Comparison of ENCODE assay signal across 8 cellular contexts in the genomic region with DNA sequence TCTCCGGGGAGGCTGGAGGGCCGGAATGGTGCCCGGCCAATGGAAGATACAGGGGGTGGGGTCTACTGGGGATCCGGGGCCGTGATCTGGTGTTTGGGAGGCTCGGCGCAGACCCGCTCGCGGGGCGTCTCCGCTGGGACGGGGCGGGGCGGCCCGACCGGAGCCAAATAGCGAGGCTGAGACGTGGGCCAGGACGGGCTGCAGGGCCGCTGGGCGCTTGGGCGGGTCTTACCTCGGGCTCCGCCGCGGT. TPM values are rescaled to one million over a fixed set of nuclear protein-coding genes. Genes with fewer than 3 reads are reported as not detected.
DNase-seq lines count a peak whose midpoint lies in the region; ATAC-seq and TF ChIP-seq lines count a peak whose summit lies in the region.

No MANE protein-coding gene starts in this region.

- H3K36me3 ChIP-seq in Peyer's patch (no peaks in the 10 kb centered on the region), neutrophil (no peaks in the 10 kb centered on the region), transverse colon (no peaks in the 10 kb centered on the region)

- H3K27me3 ChIP-seq in Peyer's patch = no peaks in the 10 kb centered on the region
- H3K27me3 ChIP-seq in neutrophil = peaks cover 13% of the 10 kb centered on the region
- no peaks in the 10 kb centered on the region for H3K27me3 ChIP-seq in transverse colon

- H3K4me1 ChIP-seq in Peyer's patch = peaks cover 0 to 16% (median 2%) of the 10 kb centered on the region in 4 donors
- H3K4me1 ChIP-seq in neutrophil (ENCODE audit: control insufficient read depth in 1 of 2, insufficient read depth in 1 of 2, low read depth in 1 of 2, low read length in 1 of 2) = peaks cover 16 to 21% of the 10 kb centered on the region in 2 experiments
- peaks cover 7 to 38% (median 18%) of the 10 kb centered on the region in 4 donors for H3K4me1 ChIP-seq in transverse colon

- peak; percentile 63 for ATAC-seq in HG03066 (IDR thresholded peaks at IDR 0.05; ENCODE audit: low read depth, unreplicated experiment)
- ATAC-seq in activated T-helper 17 cell treated with anti-CD3 and anti-CD28 coated beads, Interleukin-2, amount 50 U/mL, for 72 hours (replicated peaks) = peak; percentile 75

- intact Hi-C loops in transverse colon (cut with DNase I; ENCODE audit: low total_unique reads) = no loop called here

- H3K27ac Mint-ChIP-seq in activated T-helper 17 cell treated with anti-CD3 and anti-CD28 coated beads, Interleukin-2, amount 50 U/mL, for 72 hours = peak overlapping the region; percentile 88

- H3K4me3 Mint-ChIP-seq in activated T-helper 17 cell treated with anti-CD3 and anti-CD28 coated beads, Interleukin-2, amount 50 U/mL, for 72 hours = peak overlapping the region; percentile 99

- 0 to 13% methylated on average over 1 to 2 of the region's 27 CpGs for WGBS in transverse colon (ENCODE audit: low coverage in 1 of 2), 2 donors

- no peaks in the 10 kb centered on the region for H3K9me3 Mint-ChIP-seq in activated T-helper 17 cell treated with anti-CD3 and anti-CD28 coated beads, Interleukin-2, amount 50 U/mL, for 72 hours

- no peaks in the 10 kb centered on the region for H3K27me3 Mint-ChIP-seq in activated T-helper 17 cell treated with anti-CD3 and anti-CD28 coated beads, Interleukin-2, amount 50 U/mL, for 72 hours

- peak overlapping the region; percentile 74 to 92 (median 80) for H3K4me3 ChIP-seq in Peyer's patch
- peak overlapping the region; percentile 80 for H3K4me3 ChIP-seq in fibroblast of pulmonary artery (replicated peaks; ENCODE audit: low read depth, low read length)
- peak overlapping the region; percentile 85 to 92 for H3K4me3 ChIP-seq in neutrophil (ENCODE audit: low read depth in 1 of 2, low read length in 1 of 2)
- H3K4me3 ChIP-seq in transverse colon = peak overlapping the region; percentile 69 to 82 (median 78)

- TF ChIP-seq EP300 in transverse colon (IDR thresholded peaks at IDR 0.05; ENCODE audit: low read depth) = no peak

- H3K4me1 Mint-ChIP-seq in activated T-helper 17 cell treated with anti-CD3 and anti-CD28 coated beads, Interleukin-2, amount 50 U/mL, for 72 hours = peaks cover 29% of the 10 kb centered on the region

- in situ Hi-C loops in transverse colon (cut with MboI; ENCODE audit: low pct_ligation_motif_present in 1 of 4, low pct_unique_long_range_greater_than_20kb in 1 of 4, low sequenced_read_pairs in 3 of 4) = no loop called here

- H3K9me3 ChIP-seq in Peyer's patch = no peaks in the 10 kb centered on the region
- no peaks in the 10 kb centered on the region for H3K9me3 ChIP-seq in neutrophil
- no peaks in the 10 kb centered on the region for H3K9me3 ChIP-seq in transverse colon

- H3K27ac ChIP-seq in Peyer's patch = peak overlapping the region; percentile 91 to 98 (median 94)
- peak overlapping the region; percentile 94 for H3K27ac ChIP-seq in neutrophil
- peak overlapping the region; percentile 89 to 95 (median 94) for H3K27ac ChIP-seq in transverse colon

- H3K36me3 Mint-ChIP-seq in activated T-helper 17 cell treated with anti-CD3 and anti-CD28 coated beads, Interleukin-2, amount 50 U/mL, for 72 hours (ENCODE audit: low read depth) = peaks cover 4% of the 10 kb centered on the region

- no peak for TF ChIP-seq POLR2A in Peyer's patch (IDR thresholded peaks at IDR 0.05)
- no peak for TF ChIP-seq POLR2A in transverse colon (IDR thresholded peaks at IDR 0.05)

- DNase-seq in NK-92 treated with Interleukin-12 subunit alpha and Interleukin-12 subunit beta, amount 100 ng/mL, for 24 hours (lab: John Stamatoyannopoulos, UW) = peak; percentile 84
- DNase-seq in NK-92 (lab: John Stamatoyannopoulos, UW; ENCODE audit: unreplicated experiment) (no peak), Peyer's patch (peak in 2 of 3 donors; percentile 76 to 87), fibroblast of pulmonary artery (ENCODE audit: low read depth) (peak; percentile 82), transverse colon (peak; percentile 82)

- no peak for TF ChIP-seq CTCF in Peyer's patch (IDR thresholded peaks at IDR 0.05)
- TF ChIP-seq CTCF in fibroblast of pulmonary artery (IDR thresholded peaks at IDR 0.05; ENCODE audit: low read length, missing control alignments) = no peak
- TF ChIP-seq CTCF in neutrophil (IDR thresholded peaks at IDR 0.05) = no peak
- TF ChIP-seq CTCF in transverse colon (IDR thresholded peaks at IDR 0.05) = no peak

RNA-seq across cellular contexts. Expression of a gene that starts 0.6 kb away (rescaled TPM):
- 10 to 100 TPM; 28.2 to 47.3 (median 39.3) TPM for total RNA-seq in Peyer's patch
- 10 to 100 TPM; 20.5 to 29.3 TPM for total RNA-seq in activated T-helper 17 cell treated with anti-CD3 and anti-CD28 coated beads, Interleukin-2, amount 50 U/mL, for 72 hours
- 100 to 1,000 TPM in 1 of 4 donors, 10 to 100 TPM in 3; 52.4 to 103 (median 74.2) TPM for total RNA-seq in transverse colon

RNA-seq across cellular contexts. Expression of a gene that starts 0.8 kb away (rescaled TPM):
- total RNA-seq in Peyer's patch = 1 to 10 TPM in 1 of 4 donors, under 1 TPM in 2, not detected in 1; 0.88 to 2.4 (median 0.95) TPM
- 1 to 10 TPM in 1 of 2 donors, under 1 TPM in 1; 0.82 to 2.7 TPM for total RNA-seq in activated T-helper 17 cell treated with anti-CD3 and anti-CD28 coated beads, Interleukin-2, amount 50 U/mL, for 72 hours
- 1 to 10 TPM; 2.3 to 3.8 (median 2.5) TPM for total RNA-seq in transverse colon
